In genomic region chr2:46259782-46260178, GRCh38 we compare ENCODE assay signal across 17 cellular contexts.
"Had no signal": no experiment of that assay in that cellular context is flagged by ENCODE, and none has a peak within 500 bp of the region (broad histone marks: within the 10 kb centered on the region; RNA-seq: fewer than 3 reads in every experiment).

No MANE protein-coding gene starts in this region.

- H3K27ac ChIP-seq: brain microvascular endothelial cell, colonic mucosa, WERI-Rb-1 had no signal

- H3K4me1 ChIP-seq: colonic mucosa had no signal

- H3K36me3 ChIP-seq: brain microvascular endothelial cell, colonic mucosa, gastroesophageal sphincter, WERI-Rb-1 had no signal

- H3K4me3 ChIP-seq: colonic mucosa, gastroesophageal sphincter, lung had no signal

- ATAC-seq: activated naive CD8-positive, alpha-beta T cell treated with anti-CD3 and anti-CD28 coated beads, Interleukin-2, amount 50 U/mL, for 24 hours had no signal

- H3K27me3 ChIP-seq: brain microvascular endothelial cell, colonic mucosa, gastroesophageal sphincter had no signal

- H3K9me3 ChIP-seq: colonic mucosa, gastroesophageal sphincter had no signal

- DNase-seq: activated CD4-positive, alpha-beta T cell treated with anti-CD3 and anti-CD28 coated beads for 1 hour; activated CD8-positive, alpha-beta memory T cell treated with anti-CD3 and anti-CD28 coated beads for 24 hours; activated CD8-positive, alpha-beta memory T cell treated with anti-CD3 and anti-CD28 coated beads, Interleukin-2, amount 50 U/mL, for 48 hours; activated effector memory CD4-positive, alpha-beta T cell treated with Interleukin-2 at 50 U/mL for 16 hours; activated naive CD4-positive, alpha-beta T cell treated with anti-CD3 and anti-CD28 coated beads, Interleukin-2, amount 10 ng/mL, durations not matched to agents 7 days and 5 days; activated naive CD8-positive, alpha-beta T cell treated with anti-CD3 and anti-CD28 coated beads, Interleukin-2, amount 50 U/mL, for 24 hours; activated T-cell treated with anti-CD3 and anti-CD28 coated beads, Interleukin-2, amount 50 U/mL, for 48 hours; aorta; brain microvascular endothelial cell; colonic mucosa; immature natural killer cell; kidney glomerular epithelial cell; nephron progenitor cell; nucleus accumbens; WERI-Rb-1 had no signal
